8 cellular contexts compared by ENCODE assay signal in the genomic region with DNA sequence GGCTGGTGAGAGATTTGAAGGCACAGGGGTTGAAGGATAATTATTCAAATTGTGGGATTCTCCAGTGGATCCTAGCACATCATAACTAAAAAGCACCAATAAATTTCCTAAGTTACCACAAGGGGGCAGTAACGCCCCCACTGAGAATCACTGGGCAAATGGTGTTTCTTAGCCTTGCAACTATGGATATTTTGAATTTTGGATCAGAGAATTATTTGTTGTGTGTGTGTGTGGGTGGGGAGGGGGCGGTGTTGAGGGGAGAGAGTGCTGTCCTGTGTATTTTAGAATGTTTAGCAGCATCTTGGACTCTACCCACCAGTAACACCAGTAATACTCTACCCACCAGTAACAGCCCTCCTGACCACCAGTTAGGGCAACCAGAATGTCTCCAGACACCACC.
DNase-seq lines count a peak whose midpoint lies in the region; ATAC-seq and TF ChIP-seq lines count a peak whose summit lies in the region.

No MANE protein-coding gene starts in this region.

- H3K9me3 Mint-ChIP-seq in CD14-positive monocyte: no peaks in the 10 kb centered on the region
- no peaks in the 10 kb centered on the region for H3K9me3 Mint-ChIP-seq in activated CD8-positive, alpha-beta T cell treated with anti-CD3 and anti-CD28 coated beads for 36 hours

- H3K36me3 Mint-ChIP-seq in CD14-positive monocyte: no peaks in the 10 kb centered on the region
- H3K36me3 Mint-ChIP-seq in activated CD8-positive, alpha-beta T cell treated with anti-CD3 and anti-CD28 coated beads for 36 hours (ENCODE audit: low read depth): no peaks in the 10 kb centered on the region

- CTCF ChIA-PET in activated CD8-positive, alpha-beta T cell treated with anti-CD3 and anti-CD28 coated beads for 36 hours (lab: Charles Lee): interaction anchor here (0.8 kb wide), 1 partner anchor 80 kb away, joined by 3 read pairs; no protein-coding TSS in a partner anchor

- H3K27ac Mint-ChIP-seq in CD14-positive monocyte: no peak overlapping the region
- H3K27ac Mint-ChIP-seq in activated CD8-positive, alpha-beta T cell treated with anti-CD3 and anti-CD28 coated beads for 36 hours: no peak overlapping the region

- DNase-seq in CD14-positive monocyte (ENCODE audit: low spot score): no peak
- DNase-seq in HT-29 (ENCODE audit: low spot score): peak; percentile 60
- DNase-seq in activated CD8-positive, alpha-beta T cell treated with anti-CD3 and anti-CD28 coated beads for 36 hours: peak; percentile 5
- DNase-seq in iris pigment epithelial cell (ENCODE audit: low read depth): peak; percentile 34
- DNase-seq in activated CD8-positive, alpha-beta memory T cell treated with anti-CD3 and anti-CD28 coated beads for 24 hours: no peak
- no peak for DNase-seq in NCI-H446 treated with DMSO at 0.1 percent for 48 hours (lab: John Stamatoyannopoulos, UW)

- no peaks in the 10 kb centered on the region for H3K4me1 Mint-ChIP-seq in CD14-positive monocyte
- H3K4me1 Mint-ChIP-seq in activated CD8-positive, alpha-beta T cell treated with anti-CD3 and anti-CD28 coated beads for 36 hours (ENCODE audit: low read depth): no peaks in the 10 kb centered on the region

- intact Hi-C loops in CD14-positive monocyte (cut with micrococcal nuclease): loop anchor here in 1 of 2 donors (10.0 kb wide), 1 partner anchor 944 kb away; no protein-coding TSS in a partner anchor
- intact Hi-C loops in activated CD8-positive, alpha-beta T cell treated with anti-CD3 and anti-CD28 coated beads for 36 hours (cut with micrococcal nuclease): loop anchor here (5.0 kb wide), 2 partner anchors 951 to 1206 kb away; no protein-coding TSS in a partner anchor

- POLR2A ChIA-PET in activated CD8-positive, alpha-beta T cell treated with anti-CD3 and anti-CD28 coated beads for 36 hours (lab: Charles Lee): no interaction called here

- peaks cover 0 to 1% (median 0%) of the 10 kb centered on the region in 3 donors for H3K27me3 Mint-ChIP-seq in CD14-positive monocyte (ENCODE audit: low read depth in 3 of 3)
- peaks cover 10% of the 10 kb centered on the region for H3K27me3 Mint-ChIP-seq in activated CD8-positive, alpha-beta T cell treated with anti-CD3 and anti-CD28 coated beads for 36 hours

- ATAC-seq in GM18867 (IDR thresholded peaks at IDR 0.05; ENCODE audit: unreplicated experiment) (peak; percentile 72), HG03439 (IDR thresholded peaks at IDR 0.05; ENCODE audit: unreplicated experiment) (no peak)
- no peak for ATAC-seq in activated CD8-positive, alpha-beta T cell treated with anti-CD3 and anti-CD28 coated beads for 36 hours

- peak; percentile 78 for TF ChIP-seq CTCF in CD14-positive monocyte (IDR thresholded peaks at IDR 0.05)
- TF ChIP-seq CTCF in activated CD8-positive, alpha-beta T cell treated with anti-CD3 and anti-CD28 coated beads for 36 hours (IDR thresholded peaks at IDR 0.05): peak; percentile 86

- no peak overlapping the region for H3K4me3 Mint-ChIP-seq in CD14-positive monocyte
- H3K4me3 Mint-ChIP-seq in activated CD8-positive, alpha-beta T cell treated with anti-CD3 and anti-CD28 coated beads for 36 hours: no peak overlapping the region

Comparison
In these comparisons a context has a peak if more than half of its experiments do, and no peak if none do; other contexts are left out.
1. DNase-seq: peak in HT-29 (single experiment), activated CD8-positive, alpha-beta T cell treated with anti-CD3 and anti-CD28 coated beads for 36 hours (single experiment) and iris pigment epithelial cell (single experiment); none in CD14-positive monocyte (single experiment), activated CD8-positive, alpha-beta memory T cell treated with anti-CD3 and anti-CD28 coated beads for 24 hours (single experiment) and NCI-H446 treated with DMSO at 0.1 percent for 48 hours (single experiment).